Comparison of ENCODE assay signal across 8 cellular contexts in genomic region chr17:7314719-7315569, GRCh38. TPM values are rescaled to one million over a fixed set of nuclear protein-coding genes. Genes with fewer than 3 reads are reported as not detected.
A peak's percentile ranks its signal among the peaks of the same experiment; 100 is the strongest.
DNase-seq lines count a peak whose midpoint lies in the region; ATAC-seq and TF ChIP-seq lines count a peak whose summit lies in the region.

TSS of gene GPS2 (minus strand) at chr17:7315360. CDS start at chr17:7315052, 308 bp downstream.

- peaks cover 30% of the 10 kb centered on the region for H3K4me1 ChIP-seq in SJSA1 (replicated peaks)

- H3K4me3 ChIP-seq in LNCaP clone FGC (ENCODE audit: low read depth, low read length) (peak within 1 kb of the TSS; percentile 86), SJSA1 (peak within 1 kb of the TSS; percentile 88), foreskin fibroblast (ENCODE audit: low read depth in 1 of 2, low read length in 2 of 2) (peak within 1 kb of the TSS; percentile 70 to 77)

- no peaks in the 10 kb centered on the region for H3K9me3 ChIP-seq in SJSA1 (replicated peaks)

- TF ChIP-seq CTCF in LNCaP clone FGC (IDR thresholded peaks at IDR 0.05; ENCODE audit: control insufficient read depth, extremely low read depth, insufficient read depth) (no peak), foreskin fibroblast (IDR thresholded peaks at IDR 0.05; ENCODE audit: low read depth, low read length) (no peak), neural crest cell (conservative IDR thresholded peaks at IDR 0.05) (no peak)

- H3K27me3 ChIP-seq in SJSA1 (replicated peaks), result no peaks in the 10 kb centered on the region

- peaks cover 23% of the 10 kb centered on the region for H3K36me3 Mint-ChIP-seq in neural crest cell (ENCODE audit: low read depth)

- peak within 1 kb of the TSS; percentile 75 for H3K27ac Mint-ChIP-seq in neural crest cell (ENCODE audit: unreplicated experiment)
- H3K27ac Mint-ChIP-seq in stimulated activated naive CD8-positive, alpha-beta T cell treated with anti-CD3 and anti-CD28 coated beads, Interleukin-15, amount 100 ng/mL, for 72 hours, result peak within 1 kb of the TSS; percentile 95 to 99

- DNase-seq in EH (ENCODE audit: low read depth) (peak; percentile 82), LNCaP clone FGC (ENCODE audit: low read depth) (peak; percentile 57), SJSA1 (ENCODE audit: low read depth in 1 of 2, low spot score in 2 of 2) (peak; percentile 76 to 84), foreskin fibroblast (peak; percentile 77 to 94), neural crest cell (ENCODE audit: low read depth, low spot score) (peak; percentile 86)
- DNase-seq in activated naive CD4-positive, alpha-beta T cell (lab: John Stamatoyannopoulos, UW), result peak; percentile 85 to 93 (median 90)
- peak; percentile 90 to 93 for DNase-seq in stimulated activated naive CD8-positive, alpha-beta T cell treated with anti-CD3 and anti-CD28 coated beads, Interleukin-15, amount 100 ng/mL, for 72 hours

- H3K27me3 Mint-ChIP-seq in neural crest cell (ENCODE audit: low read depth), result peaks cover 9% of the 10 kb centered on the region
- no peaks in the 10 kb centered on the region for H3K27me3 Mint-ChIP-seq in stimulated activated naive CD8-positive, alpha-beta T cell treated with anti-CD3 and anti-CD28 coated beads, Interleukin-15, amount 100 ng/mL, for 72 hours

- peak within 1 kb of the TSS; percentile 78 for H3K27ac ChIP-seq in SJSA1

- peaks cover 75% of the 10 kb centered on the region for H3K36me3 ChIP-seq in SJSA1

- peak within 1 kb of the TSS; percentile 99 for H3K4me3 Mint-ChIP-seq in neural crest cell
- peak within 1 kb of the TSS; percentile 95 to 96 for H3K4me3 Mint-ChIP-seq in stimulated activated naive CD8-positive, alpha-beta T cell treated with anti-CD3 and anti-CD28 coated beads, Interleukin-15, amount 100 ng/mL, for 72 hours

- peak; percentile 68 for ATAC-seq in GM21825 (IDR thresholded peaks at IDR 0.05; ENCODE audit: unreplicated experiment)
- ATAC-seq in stimulated activated naive CD8-positive, alpha-beta T cell treated with anti-CD3 and anti-CD28 coated beads, Interleukin-15, amount 100 ng/mL, for 72 hours, result peak; percentile 93

- H3K4me1 Mint-ChIP-seq in neural crest cell, result peaks cover 43% of the 10 kb centered on the region
- H3K4me1 Mint-ChIP-seq in stimulated activated naive CD8-positive, alpha-beta T cell treated with anti-CD3 and anti-CD28 coated beads, Interleukin-15, amount 100 ng/mL, for 72 hours, result peaks cover 62% of the 10 kb centered on the region

- H3K9me3 Mint-ChIP-seq in neural crest cell, result no peaks in the 10 kb centered on the region
- no peaks in the 10 kb centered on the region for H3K9me3 Mint-ChIP-seq in stimulated activated naive CD8-positive, alpha-beta T cell treated with anti-CD3 and anti-CD28 coated beads, Interleukin-15, amount 100 ng/mL, for 72 hours

RNA-seq across cellular contexts. Expression of gene GPS2, which starts in this region (rescaled TPM):
- 86.3 and 112 TPM in 2 replicates for total RNA-seq in SJSA1 (2014; rRNA removed; shearing (Covaris generic))
- 84.2 and 89.9 TPM in 2 replicates for total RNA-seq in neural crest cell

Comparison
In these comparisons a context has a peak if more than half of its experiments do, and no peak if none do; other contexts are left out.
1. Peak in every context shown above with its lines: DNase-seq, ATAC-seq, H3K4me3 ChIP-seq and H3K27ac ChIP-seq.